ENCODE assay signal across 10 cellular contexts in genomic region chr14:93430319-93430801, GRCh38. TPM values are rescaled to one million over a fixed set of nuclear protein-coding genes. Genes with fewer than 3 reads are reported as not detected.
DNase-seq lines count a peak whose midpoint lies in the region; ATAC-seq, FAIRE-seq and TF ChIP-seq lines count a peak whose summit lies in the region.
"Had no signal": no experiment of that assay in that cellular context is flagged by ENCODE, and none has a peak within 500 bp of the region (broad histone marks: within the 10 kb centered on the region; RNA-seq: fewer than 3 reads in every experiment).

No MANE protein-coding gene starts in this region.

- H3K36me3 Mint-ChIP-seq in astrocyte (ENCODE audit: low read depth, unreplicated experiment) = no peaks in the 10 kb centered on the region
- H3K36me3 Mint-ChIP-seq: activated naive CD4-positive, alpha-beta T cell treated with anti-CD3 and anti-CD28 coated beads, Interleukin-2, amount 50 U/mL, for 24 hours had no signal

- no peaks in the 10 kb centered on the region for H3K79me2 ChIP-seq in astrocyte (ENCODE audit: insufficient read depth, low read length)

- peak overlapping the region; percentile 80 for H3K4me2 ChIP-seq in astrocyte (ENCODE audit: low read length)

- H3K27me3 ChIP-seq in AG04450 (ENCODE audit: control insufficient read depth, insufficient read depth, low read length) (peaks cover 5% of the 10 kb centered on the region), astrocyte (ENCODE audit: insufficient read depth, low read length) (peaks cover 8% of the 10 kb centered on the region), aorta (ENCODE audit: control insufficient read depth in 1 of 2, insufficient read depth in 2 of 2, low read length in 1 of 2) (no peaks in the 10 kb centered on the region)

- CTCF ChIA-PET in AG04450 (lab: Charles Lee) = no interaction called here

- peak overlapping the region; percentile 47 for H2AFZ ChIP-seq in astrocyte (ENCODE audit: low read depth, low read length)

- no peaks in the 10 kb centered on the region for H4K20me1 ChIP-seq in astrocyte (ENCODE audit: insufficient read depth, low read length)

- peak overlapping the region; percentile 18; the same call in 1 of the 2 replicates for H3K4me3 ChIP-seq in AG04450 (ENCODE audit: low read depth, low read length)
- peak overlapping the region; percentile 28 for H3K4me3 ChIP-seq in astrocyte (ENCODE audit: insufficient read depth, low read depth, low read length)
- no peak overlapping the region for H3K4me3 ChIP-seq in aorta (ENCODE audit: low read length in 2 of 2)

- TF ChIP-seq CTCF in AG04450 (IDR thresholded peaks at IDR 0.05; ENCODE audit: low read depth, low read length) (no peak), astrocyte (IDR thresholded peaks at IDR 0.05; ENCODE audit: insufficient read depth, low read depth, low read length) (no peak)

- no peak overlapping the region for H3K9ac ChIP-seq in astrocyte (ENCODE audit: low read length)

- DNase-seq in AG04450 (ENCODE audit: low read depth, low spot score) = no peak
- DNase-seq in NCI-H187 treated with DMSO at 0.1 percent for 48 hours (lab: John Stamatoyannopoulos, UW) = peak; percentile 75
- DNase-seq in astrocyte (ENCODE audit: low read depth) = peak; percentile 16
- DNase-seq in kidney tubule cell (ENCODE audit: low spot score) = peak; percentile 23
- DNase-seq in aorta = no peak
- DNase-seq in activated CD8-positive, alpha-beta memory T cell treated with anti-CD3 and anti-CD28 coated beads for 24 hours = no peak
- no peak for DNase-seq in effector CD4-positive, alpha-beta T cell
- DNase-seq in OCI-M2 (lab: John Stamatoyannopoulos, UW; ENCODE audit: unreplicated experiment) = no peak
- DNase-seq: naive B cell had no signal

- WGBS in aorta, 2 donors = 1 to 2% methylated on average over 34 to 36 of the region's 36 CpGs

- no peak overlapping the region for H3K27ac ChIP-seq in AG04450 (ENCODE audit: low read depth, low read length)
- no peak overlapping the region for H3K27ac ChIP-seq in astrocyte (ENCODE audit: low read depth, low read length)
- no peak overlapping the region for H3K27ac ChIP-seq in aorta (ENCODE audit: low read depth in 1 of 2, low read length in 2 of 2)

- H3K9me3 Mint-ChIP-seq in astrocyte (ENCODE audit: unreplicated experiment) = no peaks in the 10 kb centered on the region

- no peak for ATAC-seq in aorta (ENCODE audit: low FRiP score)

- no peak overlapping the region for H3K27ac Mint-ChIP-seq in astrocyte (ENCODE audit: unreplicated experiment)
- H3K27ac Mint-ChIP-seq: activated naive CD4-positive, alpha-beta T cell treated with anti-CD3 and anti-CD28 coated beads, Interleukin-2, amount 50 U/mL, for 24 hours had no signal

- no peaks in the 10 kb centered on the region for H3K4me1 ChIP-seq in astrocyte (ENCODE audit: insufficient read depth, low read length)
- H3K4me1 ChIP-seq in aorta (ENCODE audit: control insufficient read depth in 1 of 2, insufficient read depth in 2 of 2, low read length in 2 of 2) = no peaks in the 10 kb centered on the region

- H3K9me3 ChIP-seq in AG04450 (ENCODE audit: control insufficient read depth, insufficient read depth, low read length) = no peaks in the 10 kb centered on the region; the same call in 1 of the 2 replicates
- no peaks in the 10 kb centered on the region for H3K9me3 ChIP-seq in astrocyte (ENCODE audit: insufficient read depth, low read depth, low read length)
- H3K9me3 ChIP-seq in aorta (ENCODE audit: control insufficient read depth, low read length) = peaks cover 5% of the 10 kb centered on the region

- H3K36me3 ChIP-seq in astrocyte (ENCODE audit: insufficient read depth, low read length) (no peaks in the 10 kb centered on the region), aorta (ENCODE audit: control insufficient read depth in 1 of 2, insufficient read depth in 2 of 2, low read length in 1 of 2) (no peaks in the 10 kb centered on the region)

- intact Hi-C loops in aorta (cut with DNase I) = no loop called here

- POLR2A ChIA-PET in AG04450 (lab: Yijun Ruan, JAX) = no interaction called here

- H3K4me3 Mint-ChIP-seq in astrocyte (ENCODE audit: unreplicated experiment) = peak overlapping the region; percentile 88
- H3K4me3 Mint-ChIP-seq: activated naive CD4-positive, alpha-beta T cell treated with anti-CD3 and anti-CD28 coated beads, Interleukin-2, amount 50 U/mL, for 24 hours had no signal

- no peak for FAIRE-seq in astrocyte (lab: Jason Lieb, UNC)

- peaks cover 4% of the 10 kb centered on the region for H3K4me1 Mint-ChIP-seq in astrocyte (ENCODE audit: low read depth, unreplicated experiment)
- H3K4me1 Mint-ChIP-seq: activated naive CD4-positive, alpha-beta T cell treated with anti-CD3 and anti-CD28 coated beads, Interleukin-2, amount 50 U/mL, for 24 hours had no signal

- peaks cover 20% of the 10 kb centered on the region for H3K27me3 Mint-ChIP-seq in astrocyte (ENCODE audit: low read depth, unreplicated experiment)

RNA-seq across cellular contexts. Expression of gene UNC79, which starts 0.4 kb away (rescaled TPM):
- polyA plus RNA-seq in AG04450 (2011; rRNA removed) (0.02 and 0.04 TPM in 2 replicates), aorta (under 1 TPM in 1 of 2 donors, not detected in 1; 0.05 TPM)
- polyA minus RNA-seq in AG04450 (2011; rRNA and poly(A)+ RNA removed) = under 0.01 and 0.04 TPM in 2 replicates
- total RNA-seq in astrocyte (0.66 and 0.75 TPM in 2 replicates), aorta (under 1 TPM; 0.16 to 0.21 TPM)

Comparison
In these comparisons a context has a peak if more than half of its experiments do, and no peak if none do; other contexts are left out.
1. DNase-seq: peak in NCI-H187 treated with DMSO at 0.1 percent for 48 hours (single experiment), astrocyte (single experiment) and kidney tubule cell (single experiment); none in AG04450 (single experiment), aorta (0 of 2), activated CD8-positive, alpha-beta memory T cell treated with anti-CD3 and anti-CD28 coated beads for 24 hours (single experiment), effector CD4-positive, alpha-beta T cell (single experiment) and OCI-M2 (single experiment).
2. H3K4me3 ChIP-seq: peak in AG04450 (single experiment) and astrocyte (single experiment); none in aorta (0 of 2).